1 cellular context compared by ENCODE assay signal in the genomic region with DNA sequence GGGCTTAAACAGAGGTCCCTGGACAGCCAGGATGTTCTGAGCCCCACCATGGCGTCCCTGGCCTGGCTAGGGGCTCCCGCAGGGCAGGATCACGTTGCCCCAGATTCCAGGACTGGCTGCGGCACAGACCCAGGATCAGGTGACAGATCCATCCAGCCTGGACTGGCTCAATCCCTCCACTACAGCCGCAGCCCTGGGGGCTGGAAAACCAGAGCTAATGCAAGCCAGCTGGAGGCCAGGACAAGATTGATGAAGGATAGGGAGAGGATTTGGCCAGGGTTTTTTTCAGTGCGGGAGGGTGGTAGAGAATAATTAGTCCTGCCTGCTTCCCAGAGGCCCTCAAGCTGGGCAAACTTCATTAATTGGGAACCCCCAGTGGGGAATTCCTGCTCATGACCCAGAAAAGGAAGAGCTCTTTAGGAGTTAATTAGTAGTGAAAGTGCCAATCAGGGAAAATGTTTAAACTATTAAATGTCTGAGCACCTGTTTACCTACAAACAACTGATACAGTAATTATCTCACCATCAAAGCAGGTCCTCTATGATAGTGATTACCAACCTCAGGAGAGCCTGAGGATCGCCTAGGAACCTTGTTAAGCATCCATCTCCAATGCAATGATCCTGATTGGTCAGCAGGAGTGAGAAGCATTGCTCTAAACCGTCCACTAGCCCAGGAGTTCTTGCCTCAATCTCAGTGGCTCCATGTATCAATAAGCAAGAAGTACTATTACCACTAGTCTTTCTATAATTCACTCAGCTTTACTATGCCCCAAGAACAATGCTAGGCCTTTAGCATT.
TF ChIP-seq lines count a peak whose summit lies in the region.

No MANE protein-coding gene starts in this region.

TF ChIP-seq in SK-N-SH treated with all-trans-retinoic acid at 6 μM for 48 hours, 23 proteins besides CTCF, POLR2A, EP300 and RAD21 (continued from another document):
- TF ChIP-seq CSRNP3 (CRISPR knock-in tag; IDR thresholded peaks at IDR 0.05) (no peak), TOX (CRISPR knock-in tag; IDR thresholded peaks at IDR 0.05; ENCODE audit: borderline replicate concordance) (no peak), ZNF565 (CRISPR knock-in tag; conservative IDR thresholded peaks at IDR 0.05; ENCODE audit: low read depth) (no peak), POU6F1 (CRISPR knock-in tag; IDR thresholded peaks at IDR 0.05; ENCODE audit: borderline replicate concordance, low read depth) (no peak), PPARA (CRISPR knock-in tag; IDR thresholded peaks at IDR 0.05; ENCODE audit: borderline replicate concordance) (no peak), ARNTL (CRISPR knock-in tag; IDR thresholded peaks at IDR 0.05; ENCODE audit: borderline replicate concordance, low read depth) (no peak), TCF4 (CRISPR knock-in tag; IDR thresholded peaks at IDR 0.05; ENCODE audit: borderline replicate concordance) (peak; percentile 92), ZC3H10 (CRISPR knock-in tag; IDR thresholded peaks at IDR 0.05) (no peak), ZNF8 (CRISPR knock-in tag; IDR thresholded peaks at IDR 0.05) (0 out of 2 replicates have a peak, but pooled peaks have one; percentile 29), ESRRG (CRISPR knock-in tag; IDR thresholded peaks at IDR 0.05) (no peak), ZFP30 (CRISPR knock-in tag; IDR thresholded peaks at IDR 0.05) (no peak)
